Comparison of ENCODE assay signal across 8 cellular contexts in genomic region chr1:149936992-149937705, GRCh38. TPM values are rescaled to one million over a fixed set of nuclear protein-coding genes. Genes with fewer than 3 reads are reported as not detected.
DNase-seq lines count a peak whose midpoint lies in the region; ATAC-seq, FAIRE-seq and TF ChIP-seq lines count a peak whose summit lies in the region.

No MANE protein-coding gene starts in this region.

- peak; percentile 7 for TF ChIP-seq CTCF in astrocyte of the cerebellum (IDR thresholded peaks at IDR 0.05; ENCODE audit: low read depth, low read length, missing control alignments)
- TF ChIP-seq CTCF in kidney (IDR thresholded peaks at IDR 0.05; ENCODE audit: borderline replicate concordance, extremely low read depth, insufficient read depth), result no peak

- peak overlapping the region; percentile 73 for H3K4me3 ChIP-seq in astrocyte of the cerebellum (ENCODE audit: low read depth, low read length)
- peak overlapping the region; percentile 64 to 72 for H3K4me3 ChIP-seq in kidney (ENCODE audit: low read length in 2 of 2)

- peak overlapping the region in 1 of 2 donors; percentile 34 for H3K9ac ChIP-seq in kidney (ENCODE audit: low read length in 2 of 2)

- DNase-seq in ELR (ENCODE audit: low read depth) (peak; percentile 73), NCI-H1436 treated with DMSO at 0.1 percent for 48 hours (lab: John Stamatoyannopoulos, UW) (peak; percentile 41), astrocyte of the cerebellum (ENCODE audit: low read depth) (no peak), kidney (no peak), NCI-H2081 treated with DMSO at 0.1 percent for 48 hours (lab: John Stamatoyannopoulos, UW) (no peak)

- no peaks in the 10 kb centered on the region for H3K9me3 ChIP-seq in kidney (ENCODE audit: control insufficient read depth in 1 of 2, low read length in 2 of 2)

- intact Hi-C loops in kidney (cut with DNase I), result no loop called here

- in situ Hi-C loops in astrocyte of the cerebellum (cut with HindIII; ENCODE audit: low sequenced_read_pairs), result no loop called here

- FAIRE-seq in kidney (lab: Jason Lieb, UNC), result no peak

- peaks cover 0 to 9% of the 10 kb centered on the region in 2 donors for H3K36me3 ChIP-seq in kidney (ENCODE audit: control insufficient read depth in 1 of 2, insufficient read depth in 2 of 2, low read length in 2 of 2)

- H3K27ac ChIP-seq in kidney (ENCODE audit: low read depth in 2 of 2, low read length in 2 of 2) (peak overlapping the region; percentile 8 to 10), temporal lobe (ENCODE audit: low read depth, low read length) (peak overlapping the region; percentile 33)

- H3K4me1 ChIP-seq in kidney (ENCODE audit: control insufficient read depth in 1 of 2, insufficient read depth in 1 of 2, low read depth in 1 of 2, low read length in 2 of 2), result peaks cover 11 to 19% of the 10 kb centered on the region in 2 donors

- ATAC-seq in GM21576 (IDR thresholded peaks at IDR 0.05; ENCODE audit: unreplicated experiment), result no peak
- no peak for ATAC-seq in HG03432 (IDR thresholded peaks at IDR 0.05; ENCODE audit: unreplicated experiment)

RNA-seq across cellular contexts. Expression of gene MTMR11, which starts 0.5 kb away (rescaled TPM):
- total RNA-seq in kidney, result 24.7 TPM
- polyA plus RNA-seq in kidney (ENCODE audit: insufficient read depth, low read depth, low replicate concordance), result 21.6 TPM
- 1.2 TPM for total RNA-seq in temporal lobe

RNA-seq across cellular contexts. Expression of gene SF3B4, which starts 9.5 kb away (rescaled TPM):
- total RNA-seq in kidney, result 55.0 TPM
- 40.6 TPM for polyA plus RNA-seq in kidney (ENCODE audit: insufficient read depth, low read depth, low replicate concordance)
- 16.7 TPM for total RNA-seq in temporal lobe

RNA-seq across cellular contexts. Expression of gene SV2A, which starts 19.5 kb away (rescaled TPM):
- total RNA-seq in kidney, result 4.5 TPM
- 2.0 TPM for polyA plus RNA-seq in kidney (ENCODE audit: insufficient read depth, low read depth, low replicate concordance)
- total RNA-seq in temporal lobe, result 72.0 TPM

RNA-seq across cellular contexts. Expression of gene BOLA1, which starts 37.8 kb away (rescaled TPM):
- total RNA-seq in kidney, result 14.3 TPM
- polyA plus RNA-seq in kidney (ENCODE audit: insufficient read depth, low read depth, low replicate concordance), result 44.0 TPM
- total RNA-seq in temporal lobe, result 8.6 TPM

Comparison
In these comparisons a context has a peak if more than half of its experiments do, and no peak if none do; other contexts are left out.
1. DNase-seq: peak in ELR (single experiment) and NCI-H1436 treated with DMSO at 0.1 percent for 48 hours (single experiment); none in astrocyte of the cerebellum (single experiment), kidney (single experiment) and NCI-H2081 treated with DMSO at 0.1 percent for 48 hours (single experiment).
2. RNA of gene MTMR11, which starts 0.5 kb away (total RNA-seq): 24.7 TPM in kidney (single experiment); 1.2 TPM in temporal lobe (single experiment); every median in the first group is over 10 times any median in the second.
3. RNA of gene SV2A, which starts 19.5 kb away (total RNA-seq): 72.0 TPM in temporal lobe (single experiment); 4.5 TPM in kidney (single experiment); every median in the first group is over 10 times any median in the second.